Comparison of ENCODE assay signal across 11 cellular contexts in the genomic region with DNA sequence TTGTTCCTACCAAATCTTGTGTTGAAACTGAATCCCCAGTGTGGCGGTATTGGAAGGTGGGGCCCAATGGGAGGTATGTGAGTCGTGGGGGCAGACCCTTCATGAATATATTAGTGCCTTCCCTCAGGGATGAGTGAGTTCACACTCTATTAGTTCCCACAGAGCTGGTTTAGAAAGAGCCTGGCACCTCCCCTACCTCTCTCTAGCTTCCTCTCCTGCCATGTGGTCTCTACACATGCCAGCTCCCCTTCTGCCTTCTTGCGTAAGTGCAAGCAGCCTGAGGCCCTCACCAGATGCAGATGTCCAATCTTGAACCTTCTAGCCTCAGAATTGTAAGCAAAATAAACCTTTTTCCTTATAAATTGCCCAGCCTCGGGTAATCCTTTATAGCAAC.
DNase-seq lines count a peak whose midpoint lies in the region; ATAC-seq and TF ChIP-seq lines count a peak whose summit lies in the region.
"Had no signal": no experiment of that assay in that cellular context is flagged by ENCODE, and none has a peak within 500 bp of the region (broad histone marks: within the 10 kb centered on the region; RNA-seq: fewer than 3 reads in every experiment).

No MANE protein-coding gene starts in this region.

- in situ Hi-C loops in transverse colon (cut with MboI; ENCODE audit: low pct_ligation_motif_present in 1 of 4, low pct_unique_long_range_greater_than_20kb in 1 of 4, low sequenced_read_pairs in 3 of 4) = no loop called here

- peak; percentile 2 for DNase-seq in MG63
- DNase-seq in SKM-1 treated with dmso at 0.1 percent for 144 hours (lab: John Stamatoyannopoulos, UW; ENCODE audit: unreplicated experiment) = peak; percentile 64
- DNase-seq in transverse colon = no peak
- DNase-seq in NCI-H748 treated with DMSO at 0.1 percent for 48 hours (lab: John Stamatoyannopoulos, UW) = no peak
- DNase-seq in iPS-NIHi7 (ENCODE audit: extremely low spot score) = no peak
- DNase-seq: activated CD4-positive, CD25-positive, alpha-beta regulatory T cell treated with anti-CD3 and anti-CD28 coated beads, Interleukin-2, amount 50 U/mL, for 72 hours; activated naive CD4-positive, alpha-beta T cell treated with Interleukin-2 at 50 U/mL for 16 hours; effector CD8-positive, alpha-beta T cell; pancreas had no signal

- WGBS in gastroesophageal sphincter (ENCODE audit: low coverage in 1 of 2), 2 donors = 94 to 100% methylated on average over 3 to 4 of the region's 4 CpGs
- WGBS in transverse colon (ENCODE audit: low coverage in 1 of 2), 2 donors = 82 to 85% methylated on average over 3 to 4 of the region's 4 CpGs

- H3K27me3 ChIP-seq in MG63 (no peaks in the 10 kb centered on the region), gastroesophageal sphincter (no peaks in the 10 kb centered on the region), transverse colon (no peaks in the 10 kb centered on the region)
- H3K27me3 ChIP-seq: pancreas had no signal

- H3K9me3 ChIP-seq in MG63 (no peaks in the 10 kb centered on the region), gastroesophageal sphincter (no peaks in the 10 kb centered on the region), transverse colon (no peaks in the 10 kb centered on the region)
- H3K9me3 ChIP-seq: pancreas had no signal

- TF ChIP-seq POLR2A in gastroesophageal sphincter (IDR thresholded peaks at IDR 0.05) = no peak
- no peak for TF ChIP-seq POLR2A in transverse colon (IDR thresholded peaks at IDR 0.05)

- no peak for TF ChIP-seq CTCF in gastroesophageal sphincter (IDR thresholded peaks at IDR 0.05)
- TF ChIP-seq CTCF in transverse colon (IDR thresholded peaks at IDR 0.05) = no peak

- peak overlapping the region in 3 of 4 donors; percentile 25 to 57 (median 28) for H3K27ac ChIP-seq in gastroesophageal sphincter
- H3K27ac ChIP-seq in transverse colon = peak overlapping the region in 3 of 4 donors; percentile 19 to 42 (median 21)
- H3K27ac ChIP-seq: pancreas had no signal

- H3K4me3 ChIP-seq in MG63 (no peak overlapping the region), gastroesophageal sphincter (no peak overlapping the region), transverse colon (no peak overlapping the region)
- H3K4me3 ChIP-seq: pancreas had no signal

- ATAC-seq in gastroesophageal sphincter (no peak), GM18511 (IDR thresholded peaks at IDR 0.05; ENCODE audit: unreplicated experiment) (no peak)

- H3K4me1 ChIP-seq in gastroesophageal sphincter (peaks cover 0 to 30% (median 0%) of the 10 kb centered on the region in 3 donors), transverse colon (peaks cover 0 to 11% (median 5%) of the 10 kb centered on the region in 4 donors)
- H3K4me1 ChIP-seq: pancreas had no signal

- no peaks in the 10 kb centered on the region for H3K36me3 ChIP-seq in MG63
- H3K36me3 ChIP-seq in gastroesophageal sphincter = no peaks in the 10 kb centered on the region
- no peaks in the 10 kb centered on the region for H3K36me3 ChIP-seq in transverse colon
- H3K36me3 ChIP-seq: pancreas had no signal

- intact Hi-C loops in transverse colon (cut with DNase I; ENCODE audit: low total_unique reads) = no loop called here

- TF ChIP-seq EP300 in gastroesophageal sphincter (IDR thresholded peaks at IDR 0.05) = no peak
- no peak for TF ChIP-seq EP300 in transverse colon (IDR thresholded peaks at IDR 0.05; ENCODE audit: low read depth)

Comparison
In these comparisons a context has a peak if more than half of its experiments do, and no peak if none do; other contexts are left out.
1. DNase-seq: peak in MG63 (single experiment) and SKM-1 treated with dmso at 0.1 percent for 144 hours (single experiment); none in transverse colon (single experiment), NCI-H748 treated with DMSO at 0.1 percent for 48 hours (single experiment) and iPS-NIHi7 (single experiment).